18 cellular contexts compared by ENCODE assay signal in genomic region chr13:35484384-35484783, GRCh38. TPM values are rescaled to one million over a fixed set of nuclear protein-coding genes. Genes with fewer than 3 reads are reported as not detected.
A peak's percentile ranks its signal among the peaks of the same experiment; 100 is the strongest.
DNase-seq lines count a peak whose midpoint lies in the region; ATAC-seq and TF ChIP-seq lines count a peak whose summit lies in the region.
"Had no signal": no experiment of that assay in that cellular context is flagged by ENCODE, and none has a peak within 500 bp of the region (broad histone marks: within the 10 kb centered on the region; RNA-seq: fewer than 3 reads in every experiment).

No MANE protein-coding gene starts in this region.

- no peaks in the 10 kb centered on the region for H3K27me3 ChIP-seq in adipocyte (replicated peaks; ENCODE audit: control insufficient read depth, insufficient read depth, low read length)
- H3K27me3 ChIP-seq in upper lobe of right lung: no peaks in the 10 kb centered on the region
- H3K27me3 ChIP-seq: BLaER1 had no signal

- H3K9me3 Mint-ChIP-seq in HFFc6: no peaks in the 10 kb centered on the region
- H3K9me3 Mint-ChIP-seq in nephron progenitor cell: no peaks in the 10 kb centered on the region
- H3K9me3 Mint-ChIP-seq: GM23338 had no signal

- no peaks in the 10 kb centered on the region for H3K36me3 Mint-ChIP-seq in HFFc6 (ENCODE audit: low read depth)
- no peaks in the 10 kb centered on the region for H3K36me3 Mint-ChIP-seq in nephron progenitor cell (ENCODE audit: low read depth)
- H3K36me3 Mint-ChIP-seq: CD8-positive, alpha-beta memory T cell had no signal

- ATAC-seq in upper lobe of right lung: no peak
- ATAC-seq: GM12878, GM23338, PC-3, T-helper 17 cell had no signal

- H3K4me3 ChIP-seq in adipocyte (ENCODE audit: low read length) (no peak overlapping the region), upper lobe of right lung (no peak overlapping the region)
- H3K4me3 ChIP-seq: BLaER1, GM12878, GM23338 had no signal

- H3K9me3 ChIP-seq in adipocyte (ENCODE audit: control insufficient read depth, low read length): no peaks in the 10 kb centered on the region
- H3K9me3 ChIP-seq in upper lobe of right lung: no peaks in the 10 kb centered on the region
- H3K9me3 ChIP-seq: BLaER1 had no signal

- H3K27ac Mint-ChIP-seq in HFFc6 (peak overlapping the region; percentile 24; the same call in 1 of the 2 replicates), nephron progenitor cell (no peak overlapping the region)
- H3K27ac Mint-ChIP-seq: CD8-positive, alpha-beta memory T cell; GM23338; T-helper 17 cell had no signal

- H3K36me3 ChIP-seq in adipocyte (ENCODE audit: control insufficient read depth, insufficient read depth, low read length, severe bottlenecking): no peaks in the 10 kb centered on the region
- no peaks in the 10 kb centered on the region for H3K36me3 ChIP-seq in upper lobe of right lung
- H3K36me3 ChIP-seq: BLaER1 had no signal

- H3K9ac ChIP-seq in adipocyte (ENCODE audit: low read length): no peak overlapping the region
- H3K9ac ChIP-seq: BLaER1 had no signal

- no peaks in the 10 kb centered on the region for H3K27me3 Mint-ChIP-seq in HFFc6 (ENCODE audit: insufficient read depth)
- peaks cover 25% of the 10 kb centered on the region for H3K27me3 Mint-ChIP-seq in nephron progenitor cell (ENCODE audit: low read depth, poor library complexity)
- H3K27me3 Mint-ChIP-seq: CD8-positive, alpha-beta memory T cell; T-helper 17 cell had no signal

- H3K4me1 Mint-ChIP-seq in HFFc6 (ENCODE audit: low read depth): peaks cover 51% of the 10 kb centered on the region
- H3K4me1 Mint-ChIP-seq in nephron progenitor cell: peaks cover 6% of the 10 kb centered on the region
- H3K4me1 Mint-ChIP-seq: CD8-positive, alpha-beta memory T cell; T-helper 17 cell had no signal

- peak overlapping the region; percentile 77 for H3K4me3 Mint-ChIP-seq in HFFc6
- H3K4me3 Mint-ChIP-seq in nephron progenitor cell: no peak overlapping the region
- H3K4me3 Mint-ChIP-seq: CD8-positive, alpha-beta memory T cell; GM23338; T-helper 17 cell had no signal

- H3K4me1 ChIP-seq in adipocyte (ENCODE audit: control insufficient read depth, insufficient read depth, low read length): peaks cover 4% of the 10 kb centered on the region
- H3K4me1 ChIP-seq in upper lobe of right lung: no peaks in the 10 kb centered on the region
- H3K4me1 ChIP-seq: BLaER1 had no signal

- no peak overlapping the region for H3K27ac ChIP-seq in upper lobe of right lung
- H3K27ac ChIP-seq: BLaER1 had no signal

- DNase-seq in HFFc6 (no peak), NCI-H526 treated with DMSO at 0.1 percent for 48 hours (lab: John Stamatoyannopoulos, UW) (peak; percentile 32), adipocyte (ENCODE audit: low read depth) (peak; percentile 20), dedifferentiated amniotic fluid mesenchymal stem cell (ENCODE audit: extremely low spot score) (no peak), nephron progenitor cell (no peak), upper lobe of right lung (no peak)
- DNase-seq in activated effector memory CD4-positive, alpha-beta T cell treated with anti-CD3 and anti-CD28 coated beads, Interleukin-2, amount 50 U/mL, for 16 hours: no peak
- DNase-seq: CD8-positive, alpha-beta memory T cell; NCI-H1048; NCI-H146; NCI-H510A; NK-92 treated with Interleukin-12 subunit alpha and Interleukin-12 subunit beta, amount 100 ng/mL, for 24 hours; PC-3; T-helper 17 cell had no signal

- no peak for TF ChIP-seq CTCF in HFFc6 (IDR thresholded peaks at IDR 0.05)
- TF ChIP-seq CTCF in nephron progenitor cell (IDR thresholded peaks at IDR 0.05): no peak
- no peak for TF ChIP-seq CTCF in upper lobe of right lung (IDR thresholded peaks at IDR 0.05)

- intact Hi-C loops in upper lobe of right lung (cut with DNase I): no loop called here

RNA-seq across cellular contexts. Expression of gene MAB21L1, which starts 7.9 kb away (rescaled TPM):
- total RNA-seq in HFFc6 (2021; fragmentation: NEBNext Ultra II Directional; extraction: Animal tissue kit (Norgen Biotek cat#: 25700)): 10 to 100 TPM; 40.1 to 49.0 (median 44.8) TPM
- 0.17 TPM for total RNA-seq in upper lobe of right lung
- total RNA-seq: CD8-positive, alpha-beta memory T cell; GM12878; GM23338; HT1080; PC-3; T-helper 17 cell had no signal

Comparison
In these comparisons a context has a peak if more than half of its experiments do, and no peak if none do; other contexts are left out.
1. DNase-seq: peak in NCI-H526 treated with DMSO at 0.1 percent for 48 hours (single experiment) and adipocyte (single experiment); none in HFFc6 (single experiment), dedifferentiated amniotic fluid mesenchymal stem cell (single experiment), nephron progenitor cell (single experiment), activated effector memory CD4-positive, alpha-beta T cell treated with anti-CD3 and anti-CD28 coated beads, Interleukin-2, amount 50 U/mL, for 16 hours (single experiment) and upper lobe of right lung (single experiment).
2. RNA of gene MAB21L1, which starts 7.9 kb away (total RNA-seq): 40.1 to 49.0 TPM in HFFc6; 0.17 TPM in upper lobe of right lung (single experiment); every median in the first group is over 10 times any median in the second.